Comparison of ENCODE assay signal across 1 cellular context in the genomic region with DNA sequence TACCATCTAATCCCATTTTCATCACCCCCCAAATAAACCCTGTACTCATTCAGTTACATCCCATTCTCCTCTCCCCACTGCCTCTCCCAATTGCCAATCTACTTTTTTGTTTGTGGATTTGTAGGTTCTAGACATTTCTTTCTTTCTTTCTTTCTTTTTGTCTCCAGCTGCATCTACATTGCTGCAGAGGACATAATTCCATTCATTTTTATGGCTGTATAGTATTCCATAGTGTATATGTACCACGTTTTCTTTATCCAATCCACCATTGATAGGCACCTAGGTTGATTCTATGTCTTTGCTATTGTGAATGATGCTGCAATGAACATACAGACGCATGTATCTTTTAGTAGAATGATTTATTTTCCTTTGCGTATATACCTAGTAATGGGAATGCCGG.
TF ChIP-seq lines count a peak whose summit lies in the region.

No MANE protein-coding gene starts in this region.

TF ChIP-seq in K562, 482 proteins besides CTCF, POLR2A, EP300 and RAD21:
- TF ChIP-seq ZNF146 (CRISPR knock-in tag; IDR thresholded peaks at IDR 0.05; ENCODE audit: unreplicated experiment) (peak; percentile 80), LCOR (CRISPR knock-in tag; IDR thresholded peaks at IDR 0.05) (no peak)
- TF ChIP-seq, protein P1, sequence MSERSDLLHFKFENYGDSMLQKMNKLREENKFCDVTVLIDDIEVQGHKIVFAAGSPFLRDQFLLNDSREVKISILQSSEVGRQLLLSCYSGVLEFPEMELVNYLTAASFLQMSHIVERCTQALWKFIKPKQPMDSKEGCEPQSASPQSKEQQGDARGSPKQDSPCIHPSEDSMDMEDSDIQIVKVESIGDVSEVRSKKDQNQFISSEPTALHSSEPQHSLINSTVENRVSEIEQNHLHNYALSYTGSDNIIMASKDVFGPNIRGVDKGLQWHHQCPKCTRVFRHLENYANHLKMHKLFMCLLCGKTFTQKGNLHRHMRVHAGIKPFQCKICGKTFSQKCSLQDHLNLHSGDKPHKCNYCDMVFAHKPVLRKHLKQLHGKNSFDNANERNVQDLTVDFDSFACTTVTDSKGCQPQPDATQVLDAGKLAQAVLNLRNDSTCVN (CRISPR knock-in tag; IDR thresholded peaks at IDR 0.05) = no peak
